Comparison of ENCODE assay signal across 1 cellular context in genomic region chr10:18627452-18628018, GRCh38.
TF ChIP-seq lines count a peak whose summit lies in the region.

No MANE protein-coding gene starts in this region.

TF ChIP-seq in GM12878, 131 proteins besides CTCF, POLR2A, EP300 and RAD21 (continued from another document):
- TF ChIP-seq SKIL (IDR thresholded peaks at IDR 0.05; ENCODE audit: low read depth, poor library complexity, severe bottlenecking) (peak; percentile 56), RELA (IDR thresholded peaks at IDR 0.05; ENCODE audit: borderline replicate concordance, partially characterized antibody) (peak; percentile 42)
TF ChIP-seq in GM12878: peak in this region for 6; not testable (repeated sequence) for 125.
